In genomic region chr2:177528341-177528740, GRCh38 we compare ENCODE assay signal across 28 cellular contexts.
"Had no signal": no experiment of that assay in that cellular context is flagged by ENCODE, and none has a peak within 500 bp of the region (broad histone marks: within the 10 kb centered on the region; RNA-seq: fewer than 3 reads in every experiment).

No MANE protein-coding gene starts in this region.

- H3K36me3 ChIP-seq: brain microvascular endothelial cell had no signal

- H3K9me3 Mint-ChIP-seq: activated CD4-positive, alpha-beta memory T cell treated with anti-CD3 and anti-CD28 coated beads for 36 hours; activated CD4-positive, alpha-beta T cell treated with anti-CD3 and anti-CD28 coated beads, Interleukin-2, amount 10 ng/mL, durations not matched to agents 24 days and 14 days; activated T-helper 1 cell treated with anti-CD3 and anti-CD28 coated beads, Interleukin-12 subunit alpha, Interleukin-12 subunit beta, Interleukin-2, Interleukin-4 antibody, amounts not matched to agents 30 ng/mL and 10 ng/mL and 1 ng/mL, durations not matched to agents 14 hours and 24 hours and 36 hours; T-helper 2 cell treated with Interferon-gamma antibody and Interleukin-4, amounts not matched to agents 5 μg/mL and 100 μg/mL, for 36 hours had no signal

- H3K9me3 ChIP-seq: heart right ventricle had no signal

- H3K4me3 ChIP-seq: heart right ventricle, hepatocyte had no signal

- H3K4me3 Mint-ChIP-seq: activated CD4-positive, alpha-beta memory T cell treated with anti-CD3 and anti-CD28 coated beads for 36 hours; activated CD4-positive, alpha-beta T cell treated with anti-CD3 and anti-CD28 coated beads for 36 hours; activated CD4-positive, alpha-beta T cell treated with anti-CD3 and anti-CD28 coated beads, Interleukin-2, amount 10 ng/mL, durations not matched to agents 24 days and 14 days; activated CD8-positive, alpha-beta memory T cell treated with anti-CD3 and anti-CD28 coated beads, Interleukin-2, amount 10 ng/mL, durations not matched to agents 7 days and 5 days; activated CD8-positive, alpha-beta T cell treated with anti-CD3 and anti-CD28 coated beads, Interleukin-2, amount 10 ng/mL, durations not matched to agents 7 days and 5 days; activated naive CD8-positive, alpha-beta T cell; activated T-helper 1 cell treated with anti-CD3 and anti-CD28 coated beads, Interleukin-12 subunit alpha, Interleukin-12 subunit beta, Interleukin-2, Interleukin-4 antibody, amounts not matched to agents 30 ng/mL and 10 ng/mL and 1 ng/mL, durations not matched to agents 14 hours and 24 hours and 36 hours; T-helper 17 cell; T-helper 2 cell treated with Interferon-gamma antibody and Interleukin-4, amounts not matched to agents 5 μg/mL and 100 μg/mL, for 36 hours had no signal

- H3K27ac Mint-ChIP-seq: activated CD4-positive, alpha-beta memory T cell treated with anti-CD3 and anti-CD28 coated beads for 36 hours; activated CD4-positive, alpha-beta T cell treated with anti-CD3 and anti-CD28 coated beads for 36 hours; activated CD4-positive, alpha-beta T cell treated with anti-CD3 and anti-CD28 coated beads, Interleukin-2, amount 10 ng/mL, durations not matched to agents 24 days and 14 days; activated CD8-positive, alpha-beta memory T cell treated with anti-CD3 and anti-CD28 coated beads, Interleukin-2, amount 10 ng/mL, durations not matched to agents 7 days and 5 days; activated CD8-positive, alpha-beta T cell treated with anti-CD3 and anti-CD28 coated beads, Interleukin-2, amount 10 ng/mL, durations not matched to agents 7 days and 5 days; activated naive CD8-positive, alpha-beta T cell; activated T-helper 1 cell treated with anti-CD3 and anti-CD28 coated beads, Interleukin-12 subunit alpha, Interleukin-12 subunit beta, Interleukin-2, Interleukin-4 antibody, amounts not matched to agents 30 ng/mL and 10 ng/mL and 1 ng/mL, durations not matched to agents 14 hours and 24 hours and 36 hours; T-helper 17 cell; T-helper 2 cell treated with Interferon-gamma antibody and Interleukin-4, amounts not matched to agents 5 μg/mL and 100 μg/mL, for 36 hours had no signal

- H2AFZ ChIP-seq: hepatocyte had no signal

- H3K4me1 ChIP-seq: heart right ventricle had no signal

- H3K27ac ChIP-seq: brain microvascular endothelial cell, heart right ventricle, hepatocyte had no signal

- H3K27me3 ChIP-seq: brain microvascular endothelial cell, heart right ventricle, hepatocyte had no signal

- H3K79me2 ChIP-seq: hepatocyte had no signal

- H3K27me3 Mint-ChIP-seq: activated CD4-positive, alpha-beta memory T cell treated with anti-CD3 and anti-CD28 coated beads for 36 hours; activated CD4-positive, alpha-beta T cell treated with anti-CD3 and anti-CD28 coated beads for 36 hours; activated CD4-positive, alpha-beta T cell treated with anti-CD3 and anti-CD28 coated beads, Interleukin-2, amount 10 ng/mL, durations not matched to agents 24 days and 14 days; activated CD8-positive, alpha-beta memory T cell treated with anti-CD3 and anti-CD28 coated beads, Interleukin-2, amount 10 ng/mL, durations not matched to agents 7 days and 5 days; activated naive CD8-positive, alpha-beta T cell; T-helper 17 cell had no signal

- H3K4me1 Mint-ChIP-seq: activated CD4-positive, alpha-beta T cell treated with anti-CD3 and anti-CD28 coated beads for 36 hours; T-helper 17 cell had no signal

- DNase-seq: activated CD4-positive, alpha-beta memory T cell treated with anti-CD3 and anti-CD28 coated beads for 36 hours; activated CD4-positive, alpha-beta T cell treated with anti-CD3 and anti-CD28 coated beads for 36 hours; activated CD4-positive, alpha-beta T cell treated with anti-CD3 and anti-CD28 coated beads, Interleukin-2, amount 10 ng/mL, durations not matched to agents 24 days and 14 days; activated CD4-positive, CD25-positive, alpha-beta regulatory T cell; activated CD4-positive, CD25-positive, alpha-beta regulatory T cell treated with anti-CD3 and anti-CD28 coated beads, Interleukin-2, amount 50 U/mL, for 72 hours; activated CD8-positive, alpha-beta memory T cell treated with anti-CD3 and anti-CD28 coated beads, Interleukin-2, amount 10 ng/mL, durations not matched to agents 7 days and 5 days; activated CD8-positive, alpha-beta memory T cell treated with anti-CD3 and anti-CD28 coated beads, Interleukin-2, amount 50 U/mL, for 4 hours; activated CD8-positive, alpha-beta T cell treated with anti-CD3 and anti-CD28 coated beads, Interleukin-2, amount 10 ng/mL, durations not matched to agents 7 days and 5 days; activated gamma-delta T cell; activated naive CD4-positive, alpha-beta T cell; activated naive CD4-positive, alpha-beta T cell treated with anti-CD3 and anti-CD28 coated beads, Interleukin-2, amount 50 U/mL, for 16 hours; activated T-cell treated with anti-CD3 and anti-CD28 coated beads, Interleukin-2, amount 50 U/mL, for 1 hour; activated T-cell treated with anti-CD3 and anti-CD28 coated beads, Interleukin-2, amount 50 U/mL, for 48 hours; amniotic stem cell; anterior cingulate cortex; brain microvascular endothelial cell; cortex of kidney; effector CD8-positive, alpha-beta T cell; foreskin fibroblast; heart right ventricle; T-helper 1 cell; T-helper 17 cell; T1000 had no signal

- ATAC-seq: activated CD4-positive, alpha-beta T cell treated with anti-CD3 and anti-CD28 coated beads for 36 hours; activated CD8-positive, alpha-beta memory T cell treated with anti-CD3 and anti-CD28 coated beads, Interleukin-2, amount 10 ng/mL, durations not matched to agents 7 days and 5 days; activated CD8-positive, alpha-beta T cell treated with anti-CD3 and anti-CD28 coated beads, Interleukin-2, amount 10 ng/mL, durations not matched to agents 7 days and 5 days; esophagus mucosa; heart right ventricle; T-helper 17 cell had no signal

- H3K4me2 ChIP-seq: hepatocyte had no signal
